Comparison of ENCODE assay signal across 10 cellular contexts in genomic region chr7:593324-594115, GRCh38.
DNase-seq lines count a peak whose midpoint lies in the region; ATAC-seq and TF ChIP-seq lines count a peak whose summit lies in the region.
"Had no signal": no experiment of that assay in that cellular context is flagged by ENCODE, and none has a peak within 500 bp of the region (broad histone marks: within the 10 kb centered on the region; RNA-seq: fewer than 3 reads in every experiment).

No MANE protein-coding gene starts in this region.

- intact Hi-C loops in activated T-helper 2 cell treated with anti-CD3 and anti-CD28 coated beads, Interferon-gamma antibody, Interleukin-2, Interleukin-4, amounts not matched to agents 10 μg/mL and 5 μg/mL and 100 μg/mL, durations not matched to agents 14 hours and 24 hours and 36 hours (cut with micrococcal nuclease) = no loop called here

- H3K9me3 Mint-ChIP-seq in activated T-helper 2 cell treated with anti-CD3 and anti-CD28 coated beads, Interferon-gamma antibody, Interleukin-2, Interleukin-4, amounts not matched to agents 10 μg/mL and 5 μg/mL and 100 μg/mL, durations not matched to agents 14 hours and 24 hours and 36 hours = peaks cover 10% of the 10 kb centered on the region
- H3K9me3 Mint-ChIP-seq in nephron progenitor cell = peaks cover 9% of the 10 kb centered on the region

- TF ChIP-seq CTCF in GM12865 (IDR thresholded peaks at IDR 0.05; ENCODE audit: insufficient read depth, low read depth, low read length, missing control alignments) = no peak
- no peak for TF ChIP-seq CTCF in nephron progenitor cell (IDR thresholded peaks at IDR 0.05)
- TF ChIP-seq CTCF in brain microvascular endothelial cell (IDR thresholded peaks at IDR 0.05; ENCODE audit: low read depth, low read length, missing control alignments) = no peak

- no peaks in the 10 kb centered on the region for H3K27me3 Mint-ChIP-seq in activated T-helper 2 cell treated with anti-CD3 and anti-CD28 coated beads, Interferon-gamma antibody, Interleukin-2, Interleukin-4, amounts not matched to agents 10 μg/mL and 5 μg/mL and 100 μg/mL, durations not matched to agents 14 hours and 24 hours and 36 hours (ENCODE audit: low read depth)
- peaks cover 3% of the 10 kb centered on the region for H3K27me3 Mint-ChIP-seq in nephron progenitor cell (ENCODE audit: low read depth, poor library complexity)

- in situ Hi-C loops in brain microvascular endothelial cell (cut with HindIII; ENCODE audit: low pct_ligation_motif_present, low sequenced_read_pairs) = no loop called here

- H3K4me3 ChIP-seq in GM12865 (ENCODE audit: low read depth, low read length) (no peak overlapping the region), brain microvascular endothelial cell (ENCODE audit: low read depth, low read length) (no peak overlapping the region)

- peak overlapping the region; percentile 26 for H3K27ac Mint-ChIP-seq in activated T-helper 2 cell treated with anti-CD3 and anti-CD28 coated beads, Interferon-gamma antibody, Interleukin-2, Interleukin-4, amounts not matched to agents 10 μg/mL and 5 μg/mL and 100 μg/mL, durations not matched to agents 14 hours and 24 hours and 36 hours
- peak overlapping the region; percentile 39 for H3K27ac Mint-ChIP-seq in nephron progenitor cell

- no peaks in the 10 kb centered on the region for H3K36me3 ChIP-seq in brain microvascular endothelial cell (replicated peaks)

- H3K36me3 Mint-ChIP-seq in activated T-helper 2 cell treated with anti-CD3 and anti-CD28 coated beads, Interferon-gamma antibody, Interleukin-2, Interleukin-4, amounts not matched to agents 10 μg/mL and 5 μg/mL and 100 μg/mL, durations not matched to agents 14 hours and 24 hours and 36 hours (ENCODE audit: low read depth) = peaks cover 33% of the 10 kb centered on the region
- peaks cover 25% of the 10 kb centered on the region for H3K36me3 Mint-ChIP-seq in nephron progenitor cell (ENCODE audit: low read depth)

- no peaks in the 10 kb centered on the region for H3K27me3 ChIP-seq in brain microvascular endothelial cell (replicated peaks)

- H3K27ac ChIP-seq in brain microvascular endothelial cell = no peak overlapping the region

- DNase-seq in GM12865 (ENCODE audit: low read depth) = peak; percentile 51
- DNase-seq in activated T-helper 2 cell treated with anti-CD3 and anti-CD28 coated beads, Interferon-gamma antibody, Interleukin-2, Interleukin-4, amounts not matched to agents 10 μg/mL and 5 μg/mL and 100 μg/mL, durations not matched to agents 14 hours and 24 hours and 36 hours (ENCODE audit: low spot score) = no peak
- no peak for DNase-seq in nephron progenitor cell
- no peak for DNase-seq in brain microvascular endothelial cell
- no peak for DNase-seq in NCI-H1417 treated with DMSO at 0.1 percent for 48 hours (lab: John Stamatoyannopoulos, UW)
- DNase-seq: IMR-90, NCI-H524 treated with DMSO at 0.1 percent for 48 hours had no signal

- ATAC-seq in GM21423 (IDR thresholded peaks at IDR 0.05; ENCODE audit: unreplicated experiment) (peak; percentile 51), GM21515 (IDR thresholded peaks at IDR 0.05; ENCODE audit: unreplicated experiment) (no peak)

- peak overlapping the region; percentile 5 for H3K4me3 Mint-ChIP-seq in activated T-helper 2 cell treated with anti-CD3 and anti-CD28 coated beads, Interferon-gamma antibody, Interleukin-2, Interleukin-4, amounts not matched to agents 10 μg/mL and 5 μg/mL and 100 μg/mL, durations not matched to agents 14 hours and 24 hours and 36 hours (ENCODE audit: low read depth)
- no peak overlapping the region for H3K4me3 Mint-ChIP-seq in nephron progenitor cell
- H3K4me3 Mint-ChIP-seq: T-helper 1 cell treated with Interleukin-12 subunit alpha and Interleukin-12 subunit beta and Interleukin-4 antibody, amounts not matched to agents 30 μg/mL and 1 μg/mL, for 36 hours had no signal

- peaks cover 19% of the 10 kb centered on the region for H3K4me1 Mint-ChIP-seq in activated T-helper 2 cell treated with anti-CD3 and anti-CD28 coated beads, Interferon-gamma antibody, Interleukin-2, Interleukin-4, amounts not matched to agents 10 μg/mL and 5 μg/mL and 100 μg/mL, durations not matched to agents 14 hours and 24 hours and 36 hours (ENCODE audit: low read depth)
- peaks cover 35% of the 10 kb centered on the region for H3K4me1 Mint-ChIP-seq in nephron progenitor cell
